Comparison of ENCODE assay signal across 8 cellular contexts in the genomic region with DNA sequence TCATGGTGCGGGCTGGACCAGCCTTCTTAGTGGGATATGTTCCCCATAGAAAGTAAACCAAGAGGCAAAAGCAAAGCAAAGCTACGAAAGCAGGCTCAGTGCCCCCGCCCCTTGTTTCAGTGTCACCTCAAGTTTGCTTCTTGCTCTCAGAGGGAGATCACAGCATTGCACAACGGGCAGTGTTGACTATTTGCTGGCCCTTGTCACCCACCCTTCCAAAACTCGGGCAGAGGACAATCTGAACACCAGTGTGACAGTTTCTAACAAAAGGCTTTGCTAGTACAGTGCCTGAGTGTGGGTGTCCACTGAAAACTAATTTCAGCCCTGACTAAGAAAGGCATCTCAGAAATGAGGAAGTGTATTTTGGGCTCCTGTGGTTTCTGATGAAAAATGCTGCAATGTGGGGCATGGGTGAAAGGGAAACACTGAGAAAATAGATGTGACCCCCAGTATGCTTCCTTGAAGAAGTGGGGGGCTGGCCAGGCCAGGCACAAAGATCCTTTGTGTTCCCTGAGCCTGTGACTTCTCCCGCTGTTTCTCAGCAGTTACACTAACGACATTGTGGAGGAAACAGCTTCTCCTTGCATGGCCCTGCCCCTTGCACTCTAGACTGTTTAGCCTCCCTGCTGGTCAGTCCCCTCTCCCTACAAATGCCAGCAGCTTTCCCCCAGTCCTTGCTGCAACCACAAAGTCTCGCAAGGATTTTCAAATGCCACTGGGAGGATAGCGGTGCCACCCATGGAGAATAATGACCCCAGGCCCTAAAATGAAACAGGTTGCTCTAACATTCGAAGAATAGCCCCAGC. TPM values are rescaled to one million over a fixed set of nuclear protein-coding genes. Genes with fewer than 3 reads are reported as not detected.
DNase-seq lines count a peak whose midpoint lies in the region; ATAC-seq and TF ChIP-seq lines count a peak whose summit lies in the region.

No MANE protein-coding gene starts in this region.

- H3K4me1 Mint-ChIP-seq in activated CD8-positive, alpha-beta memory T cell treated with anti-CD3 and anti-CD28 coated beads, Interleukin-2, amount 10 ng/mL, durations not matched to agents 7 days and 5 days = peaks cover 17% of the 10 kb centered on the region

- H3K27me3 ChIP-seq in lung (ENCODE audit: control insufficient read depth, insufficient read depth) (no peaks in the 10 kb centered on the region), tibial nerve (no peaks in the 10 kb centered on the region)

- TF ChIP-seq EP300 in tibial nerve (IDR thresholded peaks at IDR 0.05) = peak; percentile 78 to 97

- TF ChIP-seq CTCF in choroid plexus epithelial cell (conservative IDR thresholded peaks at IDR 0.05; ENCODE audit: low read depth, low read length) (peak; percentile 5), lung (IDR thresholded peaks at IDR 0.05; ENCODE audit: control extremely low read depth, extremely low read depth) (no peak), tibial nerve (IDR thresholded peaks at IDR 0.05) (peak in 1 of 5 experiments; percentile 17)

- peak in 1 of 2 donors; percentile 12 for TF ChIP-seq POLR2A in tibial nerve (IDR thresholded peaks at IDR 0.05)

- H3K4me1 ChIP-seq in lung (ENCODE audit: control insufficient read depth in 2 of 2, insufficient read depth in 2 of 2, low read length in 2 of 2) = peaks cover 4 to 6% of the 10 kb centered on the region in 2 donors
- H3K4me1 ChIP-seq in tibial nerve = peaks cover 0 to 48% (median 29%) of the 10 kb centered on the region in 4 donors

- no peaks in the 10 kb centered on the region for H3K36me3 Mint-ChIP-seq in activated CD8-positive, alpha-beta memory T cell treated with anti-CD3 and anti-CD28 coated beads, Interleukin-2, amount 10 ng/mL, durations not matched to agents 7 days and 5 days

- no peak for DNase-seq in activated CD8-positive, alpha-beta memory T cell treated with anti-CD3 and anti-CD28 coated beads, Interleukin-2, amount 10 ng/mL, durations not matched to agents 7 days and 5 days
- no peak for DNase-seq in activated CD8-positive, alpha-beta memory T cell treated with anti-CD3 and anti-CD28 coated beads, Interleukin-2, amount 50 U/mL, for 4 hours
- DNase-seq in NOMO-1 (lab: John Stamatoyannopoulos, UW; ENCODE audit: unreplicated experiment in 2 of 2) (peak; percentile 86 to 87), choroid plexus epithelial cell (ENCODE audit: low read depth) (peak; percentile 87), lung (ENCODE audit: low spot score) (peak; percentile 67), tibial nerve (ENCODE audit: low spot score in 2 of 2) (peak in 1 of 2 donors; percentile 27), NCI-H2196 treated with DMSO at 0.1 percent for 48 hours (lab: John Stamatoyannopoulos, UW; ENCODE audit: unreplicated experiment) (no peak)

- no peak overlapping the region for H3K4me3 Mint-ChIP-seq in activated CD8-positive, alpha-beta memory T cell treated with anti-CD3 and anti-CD28 coated beads, Interleukin-2, amount 10 ng/mL, durations not matched to agents 7 days and 5 days

- H3K36me3 ChIP-seq in lung (ENCODE audit: control insufficient read depth in 2 of 2, insufficient read depth in 2 of 2, low read length in 2 of 2) (no peaks in the 10 kb centered on the region), tibial nerve (no peaks in the 10 kb centered on the region)

- CTCF ChIA-PET in activated CD8-positive, alpha-beta memory T cell treated with anti-CD3 and anti-CD28 coated beads, Interleukin-2, amount 10 ng/mL, durations not matched to agents 7 days and 5 days (lab: Charles Lee) = interaction anchor here (1.3 kb wide), 1 partner anchor 27 kb away, joined by 3 read pairs; no protein-coding TSS in a partner anchor

- peak overlapping the region; percentile 14 for H3K4me3 ChIP-seq in choroid plexus epithelial cell (ENCODE audit: low read depth, low read length)
- no peak overlapping the region for H3K4me3 ChIP-seq in lung
- peak overlapping the region in 1 of 4 donors; percentile 10 for H3K4me3 ChIP-seq in tibial nerve

- no peak overlapping the region for H3K27ac Mint-ChIP-seq in activated CD8-positive, alpha-beta memory T cell treated with anti-CD3 and anti-CD28 coated beads, Interleukin-2, amount 10 ng/mL, durations not matched to agents 7 days and 5 days

- no peaks in the 10 kb centered on the region for H3K9me3 Mint-ChIP-seq in activated CD8-positive, alpha-beta memory T cell treated with anti-CD3 and anti-CD28 coated beads, Interleukin-2, amount 10 ng/mL, durations not matched to agents 7 days and 5 days (ENCODE audit: low read depth)

- no peaks in the 10 kb centered on the region for H3K27me3 Mint-ChIP-seq in activated CD8-positive, alpha-beta memory T cell treated with anti-CD3 and anti-CD28 coated beads, Interleukin-2, amount 10 ng/mL, durations not matched to agents 7 days and 5 days

- ATAC-seq in activated CD8-positive, alpha-beta memory T cell treated with anti-CD3 and anti-CD28 coated beads, Interleukin-2, amount 10 ng/mL, durations not matched to agents 7 days and 5 days = peak; percentile 45
- ATAC-seq in HG02840 (IDR thresholded peaks at IDR 0.05; ENCODE audit: low FRiP score, unreplicated experiment) = peak; percentile 79
- ATAC-seq in lung (ENCODE audit: insufficient read depth, low FRiP score) = peak; percentile 76

- WGBS in lung, 2 donors = 26 to 36% methylated on average over 10 of the region's 10 CpGs
- WGBS in tibial nerve, 2 donors = 26 to 32% methylated on average over 10 of the region's 10 CpGs

- H3K9me3 ChIP-seq in lung (ENCODE audit: control insufficient read depth in 2 of 2, insufficient read depth in 1 of 2, low read length in 1 of 2) (peaks cover 0 to 6% of the 10 kb centered on the region in 2 donors), tibial nerve (peaks cover 0 to 5% (median 0%) of the 10 kb centered on the region in 4 donors)

- H3K27ac ChIP-seq in lung (ENCODE audit: low read depth in 1 of 2, low read length in 1 of 2) (peak overlapping the region; percentile 37 to 91), tibial nerve (peak overlapping the region; percentile 63 to 92 (median 77))

RNA-seq across cellular contexts. Expression of a gene that starts 33.3 kb away (rescaled TPM):
- total RNA-seq in activated CD8-positive, alpha-beta memory T cell treated with anti-CD3 and anti-CD28 coated beads, Interleukin-2, amount 10 ng/mL, durations not matched to agents 7 days and 5 days = under 1 TPM; 0.15 to 0.26 TPM
- total RNA-seq in lung (10 to 100 TPM in 1 of 2 donors, 1 to 10 TPM in 1; 6.5 to 29.5 TPM), tibial nerve (10 to 100 TPM in 1 of 4 donors, 1 to 10 TPM in 3; 2.2 to 10.2 (median 2.9) TPM)
- 10 to 100 TPM in 1 of 2 donors, 1 to 10 TPM in 1; 5.0 to 23.2 TPM for polyA plus RNA-seq in lung

Comparison
In these comparisons a context has a peak if more than half of its experiments do, and no peak if none do; other contexts are left out.
1. DNase-seq: peak in NOMO-1 (2 of 2), choroid plexus epithelial cell (single experiment) and lung (single experiment); none in activated CD8-positive, alpha-beta memory T cell treated with anti-CD3 and anti-CD28 coated beads, Interleukin-2, amount 10 ng/mL, durations not matched to agents 7 days and 5 days (single experiment), activated CD8-positive, alpha-beta memory T cell treated with anti-CD3 and anti-CD28 coated beads, Interleukin-2, amount 50 U/mL, for 4 hours (single experiment) and NCI-H2196 treated with DMSO at 0.1 percent for 48 hours (single experiment).
2. Peak in every context shown above with its lines, with median percentiles within 50 percentile points of each other: ATAC-seq.